ENCODE assay signal across 11 cellular contexts in the genomic region with DNA sequence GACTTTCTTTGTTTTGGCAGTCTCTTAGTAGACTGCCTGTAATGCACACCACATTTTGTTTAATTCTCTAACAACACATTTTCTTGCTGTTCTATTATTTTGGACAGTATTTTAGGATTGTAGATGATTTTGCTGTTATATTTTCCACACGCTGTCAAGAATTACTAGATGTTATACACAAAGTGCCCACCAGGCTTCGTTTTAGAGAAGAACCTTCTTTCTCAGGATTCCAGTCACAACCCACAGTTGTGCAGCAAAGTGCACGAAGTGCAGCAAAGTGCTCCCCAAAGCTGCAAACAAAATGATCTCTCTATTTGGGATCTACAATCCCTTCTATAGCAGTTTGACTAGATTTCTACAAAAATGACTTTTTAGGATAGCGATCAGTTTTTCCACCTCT. TPM values are rescaled to one million over a fixed set of nuclear protein-coding genes. Genes with fewer than 3 reads are reported as not detected.
A peak's percentile ranks its signal among the peaks of the same experiment; 100 is the strongest.
DNase-seq lines count a peak whose midpoint lies in the region; ATAC-seq, FAIRE-seq and TF ChIP-seq lines count a peak whose summit lies in the region.
"Had no signal": no experiment of that assay in that cellular context is flagged by ENCODE, and none has a peak within 500 bp of the region (broad histone marks: within the 10 kb centered on the region; RNA-seq: fewer than 3 reads in every experiment).

No MANE protein-coding gene starts in this region.

- H3K4me3 Mint-ChIP-seq in activated T-cell treated with anti-CD3 and anti-CD28 coated beads, Interleukin-2, amount 50 U/mL, for 4 hours: peak overlapping the region; percentile 100
- H3K4me3 Mint-ChIP-seq in T-helper 2 cell treated with Interferon-gamma antibody and Interleukin-4, amounts not matched to agents 5 μg/mL and 100 μg/mL, for 36 hours: peak overlapping the region; percentile 99

- H3K36me3 ChIP-seq in smooth muscle cell (ENCODE audit: low read depth) (peaks cover 32% of the 10 kb centered on the region), small intestine (ENCODE audit: control insufficient read depth in 2 of 2, insufficient read depth in 2 of 2, low read length in 2 of 2) (peaks cover 5 to 6% of the 10 kb centered on the region in 2 donors)
- H3K36me3 ChIP-seq in effector memory CD4-positive, alpha-beta T cell (ENCODE audit: control insufficient read depth, insufficient read depth, low read length): peaks cover 30% of the 10 kb centered on the region

- peaks cover 36% of the 10 kb centered on the region for H3K4me1 Mint-ChIP-seq in activated T-cell treated with anti-CD3 and anti-CD28 coated beads, Interleukin-2, amount 50 U/mL, for 4 hours (ENCODE audit: low read depth)
- H3K4me1 Mint-ChIP-seq in T-helper 2 cell treated with Interferon-gamma antibody and Interleukin-4, amounts not matched to agents 5 μg/mL and 100 μg/mL, for 36 hours (ENCODE audit: low read depth): peaks cover 10% of the 10 kb centered on the region

- no peak for ATAC-seq in activated T-cell treated with anti-CD3 and anti-CD28 coated beads, Interleukin-2, amount 50 U/mL, for 4 hours

- H3K27me3 Mint-ChIP-seq in activated T-cell treated with anti-CD3 and anti-CD28 coated beads, Interleukin-2, amount 50 U/mL, for 4 hours (ENCODE audit: low read depth): no peaks in the 10 kb centered on the region
- H3K27me3 Mint-ChIP-seq in T-helper 2 cell treated with Interferon-gamma antibody and Interleukin-4, amounts not matched to agents 5 μg/mL and 100 μg/mL, for 36 hours (ENCODE audit: low read depth): peaks cover 4% of the 10 kb centered on the region

- no peak for FAIRE-seq in small intestine (lab: Jason Lieb, UNC)

- no peak overlapping the region for H3K27ac Mint-ChIP-seq in T-helper 2 cell treated with Interferon-gamma antibody and Interleukin-4, amounts not matched to agents 5 μg/mL and 100 μg/mL, for 36 hours
- H3K27ac Mint-ChIP-seq: activated naive CD4-positive, alpha-beta T cell treated with anti-CD3 and anti-CD28 coated beads for 36 hours had no signal

- no peak overlapping the region for H2AFZ ChIP-seq in smooth muscle cell (ENCODE audit: low read depth)

- no peak for DNase-seq in activated T-cell treated with anti-CD3 and anti-CD28 coated beads, Interleukin-2, amount 50 U/mL, for 4 hours
- DNase-seq in activated T-cell treated with anti-CD3 and anti-CD28 coated beads, Interleukin-2, amount 50 U/mL, for 1 hour: no peak
- DNase-seq in T-helper 2 cell treated with Interferon-gamma antibody and Interleukin-4, amounts not matched to agents 5 μg/mL and 100 μg/mL, for 36 hours (ENCODE audit: low spot score): no peak
- DNase-seq in fibroblast of the aortic adventitia (ENCODE audit: low read depth): no peak
- DNase-seq in smooth muscle cell (lab: John Stamatoyannopoulos, UW; ENCODE audit: unreplicated experiment): no peak
- DNase-seq in small intestine: no peak
- DNase-seq in ecto neural progenitor cell (ENCODE audit: low spot score): no peak
- DNase-seq in effector memory CD4-positive, alpha-beta T cell: no peak
- DNase-seq: activated CD4-positive, CD25-positive, alpha-beta regulatory T cell treated with anti-CD3 and anti-CD28 coated beads, Interleukin-2, amount 50 U/mL, for 72 hours; activated naive CD4-positive, alpha-beta T cell treated with anti-CD3 and anti-CD28 coated beads for 36 hours had no signal

- no peak overlapping the region for H3K9ac ChIP-seq in smooth muscle cell (ENCODE audit: low read depth)

- TF ChIP-seq CTCF in fibroblast of the aortic adventitia (IDR thresholded peaks at IDR 0.05; ENCODE audit: insufficient read depth, low read length) (peak; percentile 42), smooth muscle cell (IDR thresholded peaks at IDR 0.05; ENCODE audit: borderline replicate concordance, insufficient read depth, poor library complexity, severe bottlenecking) (peak; percentile 10)

- 94% methylated on average over 4 of the region's 4 CpGs for WGBS in smooth muscle cell (ENCODE audit: low lambda C conversion rate)
- 93 to 99% (median 96%) methylated on average over 4 of the region's 4 CpGs for WGBS in small intestine, 3 donors

- H3K27me3 ChIP-seq in smooth muscle cell (ENCODE audit: low read depth) (no peaks in the 10 kb centered on the region), small intestine (ENCODE audit: control insufficient read depth in 2 of 2, insufficient read depth in 2 of 2, low read length in 2 of 2) (no peaks in the 10 kb centered on the region)
- H3K27me3 ChIP-seq in effector memory CD4-positive, alpha-beta T cell (replicated peaks; ENCODE audit: control insufficient read depth, insufficient read depth, low read length, poor library complexity, severe bottlenecking): no peaks in the 10 kb centered on the region

- H3K9me3 ChIP-seq in smooth muscle cell (replicated peaks; ENCODE audit: low read depth): peaks cover 5% of the 10 kb centered on the region
- H3K9me3 ChIP-seq in small intestine (ENCODE audit: control insufficient read depth, low read depth): no peaks in the 10 kb centered on the region
- peaks cover 35% of the 10 kb centered on the region for H3K9me3 ChIP-seq in effector memory CD4-positive, alpha-beta T cell (ENCODE audit: control insufficient read depth, low read length)

- H4K20me1 ChIP-seq in smooth muscle cell (ENCODE audit: low read depth): peaks cover 10% of the 10 kb centered on the region

- no peak overlapping the region for H3K4me3 ChIP-seq in fibroblast of the aortic adventitia (ENCODE audit: low read depth, low read length)
- H3K4me3 ChIP-seq in smooth muscle cell: no peak overlapping the region
- H3K4me3 ChIP-seq in small intestine (ENCODE audit: low read depth in 1 of 2, low read length in 2 of 2): no peak overlapping the region
- H3K4me3 ChIP-seq in effector memory CD4-positive, alpha-beta T cell (ENCODE audit: insufficient read depth, low read depth, low read length, poor library complexity, severe bottlenecking): no peak overlapping the region

- H3K9me3 Mint-ChIP-seq in activated T-cell treated with anti-CD3 and anti-CD28 coated beads, Interleukin-2, amount 50 U/mL, for 4 hours: peaks cover 29% of the 10 kb centered on the region
- peaks cover 47% of the 10 kb centered on the region for H3K9me3 Mint-ChIP-seq in T-helper 2 cell treated with Interferon-gamma antibody and Interleukin-4, amounts not matched to agents 5 μg/mL and 100 μg/mL, for 36 hours

- H3K79me2 ChIP-seq in smooth muscle cell (ENCODE audit: low read depth): peaks cover 59% of the 10 kb centered on the region

- H3K4me1 ChIP-seq in smooth muscle cell (ENCODE audit: low read depth) (peaks cover 8% of the 10 kb centered on the region), small intestine (ENCODE audit: control insufficient read depth in 2 of 2, insufficient read depth in 1 of 2, low read depth in 1 of 2, low read length in 1 of 2) (peaks cover 0 to 2% of the 10 kb centered on the region in 2 donors)
- H3K4me1 ChIP-seq in effector memory CD4-positive, alpha-beta T cell (ENCODE audit: control insufficient read depth, insufficient read depth, low read length, poor library complexity, severe bottlenecking): peaks cover 7% of the 10 kb centered on the region

- no peaks in the 10 kb centered on the region for H3F3A ChIP-seq in smooth muscle cell (ENCODE audit: low read depth)

- peaks cover 55% of the 10 kb centered on the region for H3K36me3 Mint-ChIP-seq in activated T-cell treated with anti-CD3 and anti-CD28 coated beads, Interleukin-2, amount 50 U/mL, for 4 hours (ENCODE audit: insufficient read depth)
- peaks cover 74% of the 10 kb centered on the region for H3K36me3 Mint-ChIP-seq in T-helper 2 cell treated with Interferon-gamma antibody and Interleukin-4, amounts not matched to agents 5 μg/mL and 100 μg/mL, for 36 hours (ENCODE audit: low read depth)

- H3K27ac ChIP-seq in smooth muscle cell (ENCODE audit: low read depth) (no peak overlapping the region), small intestine (ENCODE audit: low read depth in 1 of 2, low read length in 1 of 2) (no peak overlapping the region)
- no peak overlapping the region for H3K27ac ChIP-seq in effector memory CD4-positive, alpha-beta T cell (ENCODE audit: insufficient read depth, low read length, poor library complexity, severe bottlenecking)

- no peak overlapping the region for H3K4me2 ChIP-seq in smooth muscle cell

RNA-seq across cellular contexts. Expression of a gene that starts 2.4 kb away (rescaled TPM):
- 10 to 100 TPM; 16.8 to 21.7 (median 19.4) TPM for total RNA-seq in activated T-cell treated with anti-CD3 and anti-CD28 coated beads, Interleukin-2, amount 50 U/mL, for 4 hours
- total RNA-seq in fibroblast of the aortic adventitia (ENCODE audit: low replicate concordance) (16.3 and 21.2 TPM in 2 replicates), smooth muscle cell (8.3 and 11.0 TPM in 2 replicates)
- polyA plus RNA-seq in smooth muscle cell (0.87 and 1.1 TPM in 2 replicates), small intestine (1 to 10 TPM; 1.9 to 3.8 (median 3.4) TPM)

RNA-seq across cellular contexts. Expression of a gene that starts 34.7 kb away (rescaled TPM):
- not detected for total RNA-seq in activated T-cell treated with anti-CD3 and anti-CD28 coated beads, Interleukin-2, amount 50 U/mL, for 4 hours
- 0.27 and 0.57 TPM in 2 replicates for total RNA-seq in fibroblast of the aortic adventitia (ENCODE audit: low replicate concordance)
- total RNA-seq in smooth muscle cell: not detected in 2 replicates
- not detected in 2 replicates for polyA plus RNA-seq in smooth muscle cell
- under 1 TPM in 1 of 3 donors, not detected in 2; 0.06 TPM for polyA plus RNA-seq in small intestine
- total RNA-seq: activated naive CD4-positive, alpha-beta T cell treated with anti-CD3 and anti-CD28 coated beads for 36 hours; NCI-H460 had no signal
